Comparison of ENCODE assay signal across 8 cellular contexts in the genomic region with DNA sequence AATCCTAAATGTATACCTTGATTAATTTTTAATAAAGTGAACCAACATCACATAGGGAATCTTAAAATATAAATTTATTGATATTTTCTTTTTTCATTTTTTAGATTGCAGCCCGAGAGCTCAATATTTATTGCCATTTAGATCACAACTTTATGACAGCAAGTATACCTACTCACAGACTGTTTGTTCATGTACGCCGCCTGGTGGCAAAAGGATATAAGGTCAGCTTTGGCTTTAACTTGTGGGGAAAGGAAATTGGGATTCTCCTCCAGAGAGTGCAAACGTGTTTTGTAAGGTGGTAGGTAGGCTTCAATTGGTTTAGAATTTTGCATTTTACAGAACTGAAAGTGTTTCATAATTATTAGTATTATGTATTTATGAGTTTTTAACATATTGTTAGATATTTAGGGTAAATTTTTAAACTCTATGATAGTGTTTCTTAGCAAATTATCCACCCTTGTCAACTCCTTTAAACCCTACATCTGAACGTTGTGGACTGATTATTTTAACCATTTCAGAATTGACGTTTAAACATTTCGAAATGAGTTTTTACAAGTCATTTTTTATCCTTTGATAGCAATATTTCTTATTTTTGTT. TPM values are rescaled to one million over a fixed set of nuclear protein-coding genes. Genes with fewer than 3 reads are reported as not detected.
DNase-seq lines count a peak whose midpoint lies in the region; ATAC-seq, FAIRE-seq and TF ChIP-seq lines count a peak whose summit lies in the region.

No MANE protein-coding gene starts in this region.

- no peak overlapping the region for H3K27ac ChIP-seq in H1 (ENCODE audit: low read depth, low read length)

- H3K9ac ChIP-seq in H1 (replicated peaks in 1 of 4; ENCODE audit: extremely low read depth in 1 of 4, low read depth in 3 of 4, low read length in 3 of 4) = no peak overlapping the region

- no peak overlapping the region for H3K18ac ChIP-seq in H1 (ENCODE audit: extremely low read depth, low read length)

- H4K20me1 ChIP-seq in H1 (replicated peaks in 1 of 2; ENCODE audit: control insufficient read depth in 1 of 2, insufficient read depth in 2 of 2, low read length in 2 of 2) = no peaks in the 10 kb centered on the region

- H3K27me3 Mint-ChIP-seq in activated CD8-positive, alpha-beta T cell treated with anti-CD3 and anti-CD28 coated beads, Interleukin-2, amount 10 ng/mL, durations not matched to agents 7 days and 5 days (ENCODE audit: low read depth) = no peaks in the 10 kb centered on the region

- no peak overlapping the region for H4K91ac ChIP-seq in H1 (replicated peaks; ENCODE audit: insufficient read length, low read length)

- DNase-seq in Daoy (ENCODE audit: low read depth) = peak; percentile 68
- peak; percentile 2 for DNase-seq in NK-92 (lab: John Stamatoyannopoulos, UW; ENCODE audit: unreplicated experiment)
- DNase-seq in activated CD8-positive, alpha-beta T cell treated with anti-CD3 and anti-CD28 coated beads, Interleukin-2, amount 10 ng/mL, durations not matched to agents 7 days and 5 days = peak; percentile 80
- DNase-seq in H1 (ENCODE audit: low read depth in 1 of 2, low spot score in 2 of 2) = peak in 1 of 2 experiments; percentile 77
- peak; percentile 69 for DNase-seq in midbrain (lab: John Stamatoyannopoulos, UW)
- DNase-seq in stimulated activated effector memory CD8-positive, alpha-beta T cell treated with anti-CD3 and anti-CD28 coated beads, Interleukin-12 subunit alpha, Interleukin-12 subunit beta, amount 100 ng/mL, for 72 hours (ENCODE audit: low spot score in 2 of 2) = peak; percentile 44 to 68
- no peak for DNase-seq in GOT3 (lab: John Stamatoyannopoulos, UW)

- H3K4me2 ChIP-seq in H1 (ENCODE audit: insufficient read depth in 1 of 2, low read depth in 2 of 2, low read length in 2 of 2) = no peak overlapping the region

- FAIRE-seq in H1 (lab: Jason Lieb, UNC) = peak; percentile 96

- no peak overlapping the region for H2BK20ac ChIP-seq in H1 (ENCODE audit: low read length)

- H2BK5ac ChIP-seq in H1 (ENCODE audit: low read depth, low read length) = no peak overlapping the region

- no peaks in the 10 kb centered on the region for H3K79me2 ChIP-seq in H1 (ENCODE audit: control insufficient read depth in 1 of 2, insufficient read depth in 2 of 2, low read length in 2 of 2)

- H3K4me3 ChIP-seq in H1 (ENCODE audit: extremely low read depth in 1 of 4, insufficient read depth in 2 of 4, low read depth in 3 of 4, low read length in 4 of 4) = no peak overlapping the region

- 51% methylated on average over 7 of the region's 7 CpGs; no CpG with 5 or more reads in 1 of the 2 experiments for WGBS in H1 (ENCODE audit: extremely low coverage in 1 of 2, insufficient coverage in 1 of 2, insufficient read length in 1 of 2, insufficient replicate concordance in 2 of 2, low coverage in 1 of 2, low lambda C conversion rate in 2 of 2, missing lambda C conversion rate in 1 of 2), 2 experiments

- H2BK12ac ChIP-seq in H1 (ENCODE audit: low read depth, low read length) = no peak overlapping the region

- no peak overlapping the region for H4K8ac ChIP-seq in H1 (ENCODE audit: extremely low read depth, insufficient read depth, low read length)

- no peak overlapping the region for H4K5ac ChIP-seq in H1 (ENCODE audit: insufficient read length, low read depth, low read length)

- H3K27ac Mint-ChIP-seq in activated CD8-positive, alpha-beta T cell treated with anti-CD3 and anti-CD28 coated beads, Interleukin-2, amount 10 ng/mL, durations not matched to agents 7 days and 5 days = no peak overlapping the region
- H3K27ac Mint-ChIP-seq in stimulated activated effector memory CD8-positive, alpha-beta T cell treated with anti-CD3 and anti-CD28 coated beads, Interleukin-12 subunit alpha, Interleukin-12 subunit beta, amount 100 ng/mL, for 72 hours = no peak overlapping the region

- H2AFZ ChIP-seq in H1 (ENCODE audit: low read length) = no peak overlapping the region

- no peaks in the 10 kb centered on the region; a peak in 1 of 7 replicates for H3K4me1 ChIP-seq in H1 (replicated peaks in 1 of 4; ENCODE audit: control insufficient read depth in 3 of 4, insufficient read depth in 4 of 4, low read length in 3 of 4)

- no peaks in the 10 kb centered on the region for H3K23me2 ChIP-seq in H1 (ENCODE audit: low read depth, low read length)

- peaks cover 2 to 32% (median 16%) of the 10 kb centered on the region in 4 experiments; a peak in 7 of 8 replicates for H3K36me3 ChIP-seq in H1 (ENCODE audit: control insufficient read depth in 2 of 4, insufficient read depth in 4 of 4, low read length in 3 of 4)

- no peak overlapping the region for H2BK15ac ChIP-seq in H1 (ENCODE audit: low read length)

- TF ChIP-seq RAD21 in H1 (IDR thresholded peaks at IDR 0.05 in 1 of 2, conservative IDR thresholded peaks at IDR 0.05 in 1 of 2; ENCODE audit: low read depth in 2 of 2, low read length in 2 of 2) = peak; percentile 69 to 81

- H3K36me3 Mint-ChIP-seq in activated CD8-positive, alpha-beta T cell treated with anti-CD3 and anti-CD28 coated beads, Interleukin-2, amount 10 ng/mL, durations not matched to agents 7 days and 5 days (ENCODE audit: low read depth) = peaks cover 43% of the 10 kb centered on the region
- H3K36me3 Mint-ChIP-seq in stimulated activated effector memory CD8-positive, alpha-beta T cell treated with anti-CD3 and anti-CD28 coated beads, Interleukin-12 subunit alpha, Interleukin-12 subunit beta, amount 100 ng/mL, for 72 hours = peaks cover 71% of the 10 kb centered on the region

- H3K79me1 ChIP-seq in H1 (ENCODE audit: low read depth, low read length) = peaks cover 2% of the 10 kb centered on the region; the same call in 1 of the 2 replicates

- no peak overlapping the region for H2AK5ac ChIP-seq in H1 (ENCODE audit: low read depth, low read length)

- no peaks in the 10 kb centered on the region for H3K27me3 ChIP-seq in H1 (replicated peaks in 1 of 4; ENCODE audit: control insufficient read depth in 3 of 4, extremely low read depth in 1 of 4, insufficient read depth in 3 of 4, low read length in 3 of 4)

- H3K9me3 ChIP-seq in H1 (ENCODE audit: insufficient read depth in 2 of 2, low read depth in 1 of 2, low read length in 1 of 2) = no peaks in the 10 kb centered on the region

- ATAC-seq in HG03196 (IDR thresholded peaks at IDR 0.05; ENCODE audit: unreplicated experiment) = peak; percentile 55
- ATAC-seq in activated CD8-positive, alpha-beta T cell treated with anti-CD3 and anti-CD28 coated beads, Interleukin-2, amount 10 ng/mL, durations not matched to agents 7 days and 5 days = peak; percentile 84
- ATAC-seq in stimulated activated effector memory CD8-positive, alpha-beta T cell treated with anti-CD3 and anti-CD28 coated beads, Interleukin-12 subunit alpha, Interleukin-12 subunit beta, amount 100 ng/mL, for 72 hours = peak; percentile 65

- H3K4ac ChIP-seq in H1 (replicated peaks; ENCODE audit: insufficient read length, low read depth, low read length) = no peak overlapping the region

- TF ChIP-seq POLR2A in H1 (IDR thresholded peaks at IDR 0.05; ENCODE audit: control extremely low read depth in 1 of 2, low read depth in 2 of 2, low read length in 2 of 2) = no peak

- no peak overlapping the region for H3K14ac ChIP-seq in H1 (ENCODE audit: insufficient read length)

- no peak overlapping the region for H2BK120ac ChIP-seq in H1 (replicated peaks; ENCODE audit: low read depth, low read length)

- no peak overlapping the region for H3K4me3 Mint-ChIP-seq in activated CD8-positive, alpha-beta T cell treated with anti-CD3 and anti-CD28 coated beads, Interleukin-2, amount 10 ng/mL, durations not matched to agents 7 days and 5 days
- H3K4me3 Mint-ChIP-seq in stimulated activated effector memory CD8-positive, alpha-beta T cell treated with anti-CD3 and anti-CD28 coated beads, Interleukin-12 subunit alpha, Interleukin-12 subunit beta, amount 100 ng/mL, for 72 hours = no peak overlapping the region

- POLR2A ChIA-PET in activated CD8-positive, alpha-beta T cell treated with anti-CD3 and anti-CD28 coated beads, Interleukin-2, amount 10 ng/mL, durations not matched to agents 7 days and 5 days (lab: Charles Lee) = interaction anchor here (1.0 kb wide), 1 partner anchor 17 kb away, joined by 4 read pairs; a partner anchor contains a TSS
- POLR2A ChIA-PET in H1 (lab: Charles Lee; ENCODE audit: partially characterized antibody) = interaction anchor here (0.5 to 1.1 kb wide), 2 partner anchors 8 to 17 kb away, joined by 3 to 6 read pairs; a partner anchor contains a TSS

- H3K56ac ChIP-seq in H1 (replicated peaks; ENCODE audit: insufficient read length, low read depth, low read length) = no peak overlapping the region

- H3K9me3 Mint-ChIP-seq in activated CD8-positive, alpha-beta T cell treated with anti-CD3 and anti-CD28 coated beads, Interleukin-2, amount 10 ng/mL, durations not matched to agents 7 days and 5 days (ENCODE audit: insufficient read depth) = no peaks in the 10 kb centered on the region
- H3K9me3 Mint-ChIP-seq in stimulated activated effector memory CD8-positive, alpha-beta T cell treated with anti-CD3 and anti-CD28 coated beads, Interleukin-12 subunit alpha, Interleukin-12 subunit beta, amount 100 ng/mL, for 72 hours = no peaks in the 10 kb centered on the region

- H3K4me1 Mint-ChIP-seq in activated CD8-positive, alpha-beta T cell treated with anti-CD3 and anti-CD28 coated beads, Interleukin-2, amount 10 ng/mL, durations not matched to agents 7 days and 5 days (ENCODE audit: low read depth) = peaks cover 3% of the 10 kb centered on the region
- peaks cover 4% of the 10 kb centered on the region for H3K4me1 Mint-ChIP-seq in stimulated activated effector memory CD8-positive, alpha-beta T cell treated with anti-CD3 and anti-CD28 coated beads, Interleukin-12 subunit alpha, Interleukin-12 subunit beta, amount 100 ng/mL, for 72 hours

- CTCF ChIA-PET in activated CD8-positive, alpha-beta T cell treated with anti-CD3 and anti-CD28 coated beads, Interleukin-2, amount 10 ng/mL, durations not matched to agents 7 days and 5 days (lab: Charles Lee) = interaction anchor here (0.6 to 2.7 kb wide), 19 partner anchors 9 to 580 kb away, joined by 3 to 14 read pairs (median 4); a partner anchor contains a TSS
- CTCF ChIA-PET in H1 (lab: Charles Lee; ENCODE audit: partially characterized antibody) = interaction anchor here (0.5 to 3.5 kb wide), 15 partner anchors 14 to 519 kb away, joined by 3 to 15 read pairs (median 3); a partner anchor contains a TSS

- no peak overlapping the region for H3K23ac ChIP-seq in H1 (ENCODE audit: insufficient read length)

- TF ChIP-seq EP300 in H1 (IDR thresholded peaks at IDR 0.05; ENCODE audit: borderline replicate concordance in 1 of 2, low read depth in 2 of 2, low read length in 2 of 2) = no peak

- TF ChIP-seq CTCF in H1 (IDR thresholded peaks at IDR 0.05; ENCODE audit: control extremely low read depth in 1 of 3, insufficient read depth in 1 of 3, low read depth in 1 of 3, low read length in 3 of 3) = peak in 2 of 3 experiments; percentile 69 to 84; a peak in 3 of 4 replicates

RNA-seq across cellular contexts. Expression of a gene that starts 17.5 kb away (rescaled TPM):
- total RNA-seq in Daoy (2014; rRNA removed; shearing (Covaris generic)) = 91.7 and 116 TPM in 2 replicates
- total RNA-seq in activated CD8-positive, alpha-beta T cell treated with anti-CD3 and anti-CD28 coated beads, Interleukin-2, amount 10 ng/mL, durations not matched to agents 7 days and 5 days = 100 to 1,000 TPM in 1 of 2 experiments, 10 to 100 TPM in 1; 96.2 to 102 TPM
- total RNA-seq in H1 (2021; fragmentation: NEBNext Ultra II Directional; extraction: Animal tissue kit (Norgen Biotek cat#: 25700)) = 86.7 and 88.9 TPM in 2 replicates
- polyA plus RNA-seq in H1 (2011; rRNA removed) = 34.5 and 46.4 TPM in 2 replicates
- polyA plus RNA-seq in H1 (2011; cell fraction: cytosol; rRNA removed) = 55.7 TPM
- polyA plus RNA-seq in H1 (2011; cell fraction: nucleus; rRNA removed) = 93.3 TPM
- 52.3 to 74.6 TPM (median 57.2 TPM) in 4 replicates for polyA plus RNA-seq in H1 (2012, experiment 1 of 2)
- polyA plus RNA-seq in H1 (2012, experiment 2 of 2) = 16.6 TPM
- 172 TPM for polyA plus RNA-seq in H1 (2013, experiment 1 of 2)
- 152 TPM for polyA plus RNA-seq in H1 (2013, experiment 2 of 2)
- 51.3 and 69.7 TPM in 2 replicates for polyA minus RNA-seq in H1 (2011; rRNA and poly(A)+ RNA removed)
- polyA minus RNA-seq in H1 (2011; cell fraction: cytosol; rRNA and poly(A)+ RNA removed) = 53.4 TPM
- 111 TPM for polyA minus RNA-seq in H1 (2011; cell fraction: nucleus; rRNA and poly(A)+ RNA removed)

RNA-seq across cellular contexts. Expression of a gene that starts 17.8 kb away (rescaled TPM):
- total RNA-seq in Daoy (2014; rRNA removed; shearing (Covaris generic)) = 13.1 and 13.9 TPM in 2 replicates
- total RNA-seq in activated CD8-positive, alpha-beta T cell treated with anti-CD3 and anti-CD28 coated beads, Interleukin-2, amount 10 ng/mL, durations not matched to agents 7 days and 5 days = 10 to 100 TPM; 20.1 to 20.3 TPM
- total RNA-seq in H1 (2021; fragmentation: NEBNext Ultra II Directional; extraction: Animal tissue kit (Norgen Biotek cat#: 25700)) = 20.3 and 22.6 TPM in 2 replicates
- polyA plus RNA-seq in H1 (2011; rRNA removed) = 2.5 and 3.6 TPM in 2 replicates
- polyA plus RNA-seq in H1 (2011; cell fraction: cytosol; rRNA removed) = 5.4 TPM
- 4.2 TPM for polyA plus RNA-seq in H1 (2011; cell fraction: nucleus; rRNA removed)
- 6.6 to 14.0 TPM (median 8.7 TPM) in 4 replicates for polyA plus RNA-seq in H1 (2012, experiment 1 of 2)
- 0.54 TPM for polyA plus RNA-seq in H1 (2012, experiment 2 of 2)
- polyA plus RNA-seq in H1 (2013, experiment 1 of 2) = 12.6 TPM
- polyA plus RNA-seq in H1 (2013, experiment 2 of 2) = 12.7 TPM
- 10.6 and 14.9 TPM in 2 replicates for polyA minus RNA-seq in H1 (2011; rRNA and poly(A)+ RNA removed)
- 11.1 TPM for polyA minus RNA-seq in H1 (2011; cell fraction: cytosol; rRNA and poly(A)+ RNA removed)
- 34.6 TPM for polyA minus RNA-seq in H1 (2011; cell fraction: nucleus; rRNA and poly(A)+ RNA removed)
